In the genomic region with DNA sequence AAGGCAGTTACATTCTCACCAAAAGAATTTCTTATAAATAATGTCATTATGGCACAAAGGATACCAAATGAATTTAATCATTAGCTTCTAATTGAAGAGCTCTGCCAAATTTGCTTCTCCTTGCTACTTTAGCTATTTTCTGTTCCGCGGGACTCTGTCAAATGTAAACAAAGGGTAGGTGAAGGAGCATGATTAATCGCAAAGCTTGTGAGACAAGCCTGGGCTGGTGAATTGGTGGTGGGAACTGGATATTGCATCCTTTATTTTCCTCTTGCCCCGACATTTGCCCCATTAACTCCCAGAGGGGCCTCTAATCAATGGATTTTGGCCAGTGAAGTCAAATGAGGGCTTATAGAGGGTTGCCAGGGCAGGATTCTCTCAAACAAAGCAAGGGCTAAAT, we compare ENCODE assay signal across 14 cellular contexts.
A peak's percentile ranks its signal among the peaks of the same experiment; 100 is the strongest.
DNase-seq lines count a peak whose midpoint lies in the region; ATAC-seq, FAIRE-seq and TF ChIP-seq lines count a peak whose summit lies in the region.
"Had no signal": no experiment of that assay in that cellular context is flagged by ENCODE, and none has a peak within 500 bp of the region (broad histone marks: within the 10 kb centered on the region; RNA-seq: fewer than 3 reads in every experiment).

No MANE protein-coding gene starts in this region.

- H3K36me3 ChIP-seq in RWPE2 (ENCODE audit: low read depth) = no peaks in the 10 kb centered on the region
- H3K36me3 ChIP-seq in keratinocyte (ENCODE audit: control insufficient read depth in 2 of 2, extremely low read depth in 1 of 2, insufficient read depth in 2 of 2, low read length in 2 of 2) = no peaks in the 10 kb centered on the region
- no peaks in the 10 kb centered on the region for H3K36me3 ChIP-seq in tibial nerve
- H3K36me3 ChIP-seq: Peyer's patch had no signal

- no peak overlapping the region for H3K4me3 ChIP-seq in RWPE2 (ENCODE audit: severe bottlenecking)
- H3K4me3 ChIP-seq in keratinocyte (ENCODE audit: control insufficient read depth in 2 of 3, extremely low read depth in 1 of 3, insufficient read depth in 2 of 3, low read depth in 1 of 3, low read length in 3 of 3) = peak overlapping the region in 1 of 3 experiments; percentile 11
- no peak overlapping the region for H3K4me3 ChIP-seq in tibial nerve
- H3K4me3 ChIP-seq: lung, Peyer's patch had no signal

- TF ChIP-seq CTCF in RWPE2 (IDR thresholded peaks at IDR 0.05; ENCODE audit: poor library complexity, severe bottlenecking) (no peak), keratinocyte (optimal IDR thresholded peaks at IDR 0.05 in 1 of 3, IDR thresholded peaks at IDR 0.05 in 1 of 3, conservative IDR thresholded peaks at IDR 0.05 in 1 of 3; ENCODE audit: extremely low read depth in 1 of 3, insufficient read depth in 2 of 3, low read length in 3 of 3) (peak; percentile 1 to 23 (median 21)), tibial nerve (IDR thresholded peaks at IDR 0.05) (no peak)

- H2AFZ ChIP-seq in keratinocyte (ENCODE audit: control insufficient read depth, low read length) = peak overlapping the region; percentile 54

- ATAC-seq in RWPE2 (ENCODE audit: low read depth) = peak; percentile 98

- peak overlapping the region; percentile 33 for H3K27ac ChIP-seq in RWPE2 (ENCODE audit: poor library complexity, severe bottlenecking)
- peak overlapping the region; percentile 39 for H3K27ac ChIP-seq in keratinocyte (ENCODE audit: control insufficient read depth, insufficient read depth, low read length)
- H3K27ac ChIP-seq in tibial nerve = no peak overlapping the region
- H3K27ac ChIP-seq: HL-60, Peyer's patch had no signal

- H3K4me2 ChIP-seq in keratinocyte (ENCODE audit: control insufficient read depth, extremely low read depth, insufficient read depth, low read depth, low read length) = peak overlapping the region; percentile 68

- DNase-seq in NCI-H82 (lab: John Stamatoyannopoulos, UW) (peak; percentile 4), NCI-H82 treated with DMSO at 0.1 percent for 48 hours (lab: John Stamatoyannopoulos, UW; ENCODE audit: unreplicated experiment) (no peak), RWPE2 (ENCODE audit: low spot score) (peak; percentile 50), keratinocyte (ENCODE audit: low read depth, low spot score) (no peak), urothelium cell line (ENCODE audit: low spot score) (peak; percentile 11), cardiac septum (ENCODE audit: low spot score) (no peak), tibial nerve (ENCODE audit: low spot score in 2 of 2) (no peak)
- DNase-seq in NK-92 treated with Interleukin-12 subunit alpha and Interleukin-12 subunit beta, amount 100 ng/mL, for 24 hours (lab: John Stamatoyannopoulos, UW) = no peak
- DNase-seq: cortex of kidney, GDM1, NCI-H1048, Peyer's patch had no signal

- H3K9me1 ChIP-seq in keratinocyte (ENCODE audit: control insufficient read depth, extremely low read depth, insufficient read depth, low read length) = no peaks in the 10 kb centered on the region

- H3K9me3 ChIP-seq in RWPE2 (ENCODE audit: severe bottlenecking) = no peaks in the 10 kb centered on the region
- H3K9me3 ChIP-seq in keratinocyte (ENCODE audit: control insufficient read depth, low read depth, low read length) = no peaks in the 10 kb centered on the region
- peaks cover 0 to 4% (median 0%) of the 10 kb centered on the region in 4 donors for H3K9me3 ChIP-seq in tibial nerve
- H3K9me3 ChIP-seq: Peyer's patch had no signal

- H3K79me2 ChIP-seq in keratinocyte (ENCODE audit: control insufficient read depth, insufficient read depth, low read length) = no peaks in the 10 kb centered on the region

- no peak for TF ChIP-seq EP300 in tibial nerve (IDR thresholded peaks at IDR 0.05)

- no peak overlapping the region for H3K9ac ChIP-seq in keratinocyte (ENCODE audit: control insufficient read depth, extremely low read depth, insufficient read depth, low read length)

- 32 to 34% methylated on average over 4 of the region's 4 CpGs for WGBS in tibial nerve, 2 donors

- FAIRE-seq in keratinocyte (lab: Jason Lieb, UNC) = peak; percentile 89
- FAIRE-seq in urothelium cell line (lab: Jason Lieb, UNC) = no peak

- peaks cover 20% of the 10 kb centered on the region for H3K4me1 ChIP-seq in RWPE2 (ENCODE audit: insufficient read depth, poor library complexity, severe bottlenecking)
- peaks cover 14% of the 10 kb centered on the region for H3K4me1 ChIP-seq in keratinocyte (ENCODE audit: control insufficient read depth, extremely low read depth, insufficient read depth, low read length)
- H3K4me1 ChIP-seq in tibial nerve = peaks cover 0 to 7% (median 5%) of the 10 kb centered on the region in 4 donors
- H3K4me1 ChIP-seq: Peyer's patch had no signal

- dilution Hi-C loops in keratinocyte (cut with MboI; ENCODE audit: extremely low pct_ligation_motif_present, low sequenced_read_pairs) = no loop called here

- no peaks in the 10 kb centered on the region for H4K20me1 ChIP-seq in keratinocyte (ENCODE audit: control insufficient read depth, extremely low read depth, insufficient read depth, low read length)

- no peak for TF ChIP-seq POLR2A in tibial nerve (IDR thresholded peaks at IDR 0.05)

- H3K27me3 ChIP-seq in RWPE2 (ENCODE audit: insufficient read depth, poor library complexity, severe bottlenecking) (no peaks in the 10 kb centered on the region), keratinocyte (ENCODE audit: control insufficient read depth, extremely low read depth, insufficient read depth, low read length) (no peaks in the 10 kb centered on the region), tibial nerve (no peaks in the 10 kb centered on the region)
- H3K27me3 ChIP-seq: Peyer's patch had no signal

- intact Hi-C loops in cardiac septum (cut with DNase I) = no loop called here

Comparison
In these comparisons a context has a peak if more than half of its experiments do, and no peak if none do; other contexts are left out.
1. DNase-seq: peak in NCI-H82 (single experiment), RWPE2 (single experiment) and urothelium cell line (single experiment); none in NCI-H82 treated with DMSO at 0.1 percent for 48 hours (single experiment), keratinocyte (single experiment), cardiac septum (single experiment), tibial nerve (0 of 2) and NK-92 treated with Interleukin-12 subunit alpha and Interleukin-12 subunit beta, amount 100 ng/mL, for 24 hours (single experiment).
2. H3K27ac ChIP-seq: peak in RWPE2 (single experiment) and keratinocyte (single experiment); none in tibial nerve (0 of 4).
3. CTCF ChIP-seq: peak in keratinocyte (3 of 3); none in RWPE2 (single experiment) and tibial nerve (0 of 5).